Comparison of ENCODE assay signal across 14 cellular contexts in the genomic region with DNA sequence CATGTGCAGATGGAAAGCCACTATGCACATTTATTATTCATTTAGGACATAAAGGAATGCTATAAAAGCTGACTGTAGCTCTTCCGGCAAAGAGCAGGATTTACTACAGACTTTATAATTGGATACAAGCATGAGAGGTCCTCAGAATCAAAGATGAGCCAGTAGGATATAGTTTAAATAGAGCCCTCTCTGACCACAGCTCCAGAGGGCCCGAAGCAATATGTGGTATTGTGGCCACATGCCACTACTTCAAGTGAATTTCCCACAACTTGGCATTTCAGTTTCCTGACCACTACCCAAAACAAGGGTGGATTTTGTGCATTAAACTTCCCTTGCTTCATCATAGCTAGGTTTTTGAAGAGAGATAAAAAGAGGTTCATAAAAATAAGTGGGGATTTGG.
DNase-seq lines count a peak whose midpoint lies in the region; ATAC-seq and TF ChIP-seq lines count a peak whose summit lies in the region.
"Had no signal": no experiment of that assay in that cellular context is flagged by ENCODE, and none has a peak within 500 bp of the region (broad histone marks: within the 10 kb centered on the region; RNA-seq: fewer than 3 reads in every experiment).

No MANE protein-coding gene starts in this region.

- no peak for TF ChIP-seq CTCF in mesothelial cell of epicardium (IDR thresholded peaks at IDR 0.05; ENCODE audit: unreplicated experiment)
- TF ChIP-seq CTCF in smooth muscle cell (IDR thresholded peaks at IDR 0.05; ENCODE audit: borderline replicate concordance, insufficient read depth, poor library complexity, severe bottlenecking) = no peak

- no peaks in the 10 kb centered on the region for H3K79me2 ChIP-seq in smooth muscle cell (ENCODE audit: low read depth)

- no peaks in the 10 kb centered on the region for H3K4me1 ChIP-seq in smooth muscle cell (ENCODE audit: low read depth)

- H3K27me3 ChIP-seq in smooth muscle cell (ENCODE audit: low read depth) = no peaks in the 10 kb centered on the region
- H3K27me3 ChIP-seq: BLaER1 treated with 17β-estradiol and CSF1 and Interleukin-3, amounts not matched to agents 10 nM and 100 nM had no signal

- H3K27ac ChIP-seq in smooth muscle cell (ENCODE audit: low read depth) = peak overlapping the region; percentile 36
- H3K27ac ChIP-seq: 22Rv1; BLaER1 treated with 17β-estradiol and CSF1 and Interleukin-3, amounts not matched to agents 10 nM and 100 nM; GM23248 had no signal

- H3K9ac ChIP-seq in smooth muscle cell (ENCODE audit: low read depth) = no peak overlapping the region
- H3K9ac ChIP-seq: BLaER1 treated with 17β-estradiol and CSF1 and Interleukin-3, amounts not matched to agents 10 nM and 100 nM; GM23248 had no signal

- H3K4me1 Mint-ChIP-seq in mesothelial cell of epicardium = peaks cover 37% of the 10 kb centered on the region
- H3K4me1 Mint-ChIP-seq: CD4-positive, CD25-positive, alpha-beta regulatory T cell had no signal

- no peak overlapping the region for H3K4me3 ChIP-seq in smooth muscle cell
- H3K4me3 ChIP-seq: BLaER1 treated with 17β-estradiol and CSF1 and Interleukin-3, amounts not matched to agents 10 nM and 100 nM; GM23248 had no signal

- H3K36me3 ChIP-seq in smooth muscle cell (ENCODE audit: low read depth) = no peaks in the 10 kb centered on the region

- H3K9me3 ChIP-seq in smooth muscle cell (replicated peaks; ENCODE audit: low read depth) = no peaks in the 10 kb centered on the region
- H3K9me3 ChIP-seq: BLaER1 treated with 17β-estradiol and CSF1 and Interleukin-3, amounts not matched to agents 10 nM and 100 nM had no signal

- H3K4me2 ChIP-seq in smooth muscle cell = peak overlapping the region; percentile 23
- H3K4me2 ChIP-seq: BLaER1 treated with 17β-estradiol and CSF1 and Interleukin-3, amounts not matched to agents 10 nM and 100 nM had no signal

- peak overlapping the region; percentile 82 for H3K27ac Mint-ChIP-seq in mesothelial cell of epicardium
- H3K27ac Mint-ChIP-seq: CD4-positive, CD25-positive, alpha-beta regulatory T cell had no signal

- H3K9me3 Mint-ChIP-seq in mesothelial cell of epicardium = no peaks in the 10 kb centered on the region
- H3K9me3 Mint-ChIP-seq: CD4-positive, CD25-positive, alpha-beta regulatory T cell had no signal

- no peaks in the 10 kb centered on the region for H3F3A ChIP-seq in smooth muscle cell (ENCODE audit: low read depth)

- WGBS in smooth muscle cell (ENCODE audit: low lambda C conversion rate) = 11% methylated on average over 2 of the region's 2 CpGs

- no peaks in the 10 kb centered on the region for H4K20me1 ChIP-seq in smooth muscle cell (ENCODE audit: low read depth)
- H4K20me1 ChIP-seq: BLaER1 treated with 17β-estradiol and CSF1 and Interleukin-3, amounts not matched to agents 10 nM and 100 nM had no signal

- no peak for ATAC-seq in GM18498 (IDR thresholded peaks at IDR 0.05; ENCODE audit: unreplicated experiment)

- no peak overlapping the region for H3K4me3 Mint-ChIP-seq in mesothelial cell of epicardium
- H3K4me3 Mint-ChIP-seq: CD4-positive, CD25-positive, alpha-beta regulatory T cell had no signal

- H3K36me3 Mint-ChIP-seq in mesothelial cell of epicardium = no peaks in the 10 kb centered on the region
- H3K36me3 Mint-ChIP-seq: CD4-positive, CD25-positive, alpha-beta regulatory T cell had no signal

- H3K27me3 Mint-ChIP-seq in mesothelial cell of epicardium (ENCODE audit: low read depth) = no peaks in the 10 kb centered on the region

- H2AFZ ChIP-seq in smooth muscle cell (ENCODE audit: low read depth) = no peak overlapping the region
- H2AFZ ChIP-seq: GM23248 had no signal

- peak; percentile 49 for DNase-seq in NCI-H82 (lab: John Stamatoyannopoulos, UW)
- no peak for DNase-seq in NCI-H82 treated with DMSO at 0.1 percent for 48 hours (lab: John Stamatoyannopoulos, UW; ENCODE audit: unreplicated experiment)
- DNase-seq in SW480 (ENCODE audit: low spot score) = peak; percentile 47
- no peak for DNase-seq in mesothelial cell of epicardium (ENCODE audit: low spot score in 2 of 2, unreplicated experiment in 2 of 2)
- DNase-seq in smooth muscle cell (lab: John Stamatoyannopoulos, UW; ENCODE audit: unreplicated experiment) = no peak
- DNase-seq in effector CD8-positive, alpha-beta T cell (lab: John Stamatoyannopoulos, UW) = no peak
- no peak for DNase-seq in AML-193 (lab: John Stamatoyannopoulos, UW)
- DNase-seq: CD4-positive, CD25-positive, alpha-beta regulatory T cell; DMS53; GM23248; H7 had no signal

Comparison
In these comparisons a context has a peak if more than half of its experiments do, and no peak if none do; other contexts are left out.
1. DNase-seq: peak in NCI-H82 (single experiment) and SW480 (single experiment); none in NCI-H82 treated with DMSO at 0.1 percent for 48 hours (single experiment), mesothelial cell of epicardium (0 of 2), smooth muscle cell (single experiment), effector CD8-positive, alpha-beta T cell (single experiment) and AML-193 (0 of 2).